9 cellular contexts compared by ENCODE assay signal in genomic region chr3:48187579-48188265, GRCh38. TPM values are rescaled to one million over a fixed set of nuclear protein-coding genes. Genes with fewer than 3 reads are reported as not detected.
A peak's percentile ranks its signal among the peaks of the same experiment; 100 is the strongest.
DNase-seq lines count a peak whose midpoint lies in the region; ATAC-seq and TF ChIP-seq lines count a peak whose summit lies in the region.
"Had no signal": no experiment of that assay in that cellular context is flagged by ENCODE, and none has a peak within 500 bp of the region (broad histone marks: within the 10 kb centered on the region; RNA-seq: fewer than 3 reads in every experiment).

No MANE protein-coding gene starts in this region.

- intact Hi-C loops in prostate gland (cut with DNase I), result no loop called here

- DNase-seq in ELF-1 (ENCODE audit: low read depth, low spot score) (peak; percentile 44), cardiac muscle cell (ENCODE audit: low read depth in 1 of 2, low spot score in 1 of 2) (peak; percentile 76 to 88), prostate gland (ENCODE audit: low spot score) (peak; percentile 10), NCI-H1694 (lab: John Stamatoyannopoulos, UW) (no peak), NCI-H1048 (lab: John Stamatoyannopoulos, UW) (no peak)
- no peak for DNase-seq in activated T-cell treated with anti-CD3 and anti-CD28 coated beads, Interleukin-2, amount 50 U/mL, for 4 hours

- H3K9me3 ChIP-seq in HUES48 (ENCODE audit: control insufficient read depth, insufficient read depth, low read length), result no peaks in the 10 kb centered on the region
- H3K9me3 ChIP-seq in cardiac muscle cell (ENCODE audit: low read depth), result no peaks in the 10 kb centered on the region
- no peaks in the 10 kb centered on the region for H3K9me3 ChIP-seq in prostate gland

- no peak for TF ChIP-seq POLR2A in prostate gland (IDR thresholded peaks at IDR 0.05)

- H3K4me1 Mint-ChIP-seq in activated T-cell treated with anti-CD3 and anti-CD28 coated beads, Interleukin-2, amount 50 U/mL, for 4 hours (ENCODE audit: low read depth), result peaks cover 7% of the 10 kb centered on the region

- peaks cover 40% of the 10 kb centered on the region for H3K36me3 ChIP-seq in HUES48 (ENCODE audit: control insufficient read depth, insufficient read depth, low read length)
- peaks cover 7% of the 10 kb centered on the region for H3K36me3 ChIP-seq in cardiac muscle cell
- H3K36me3 ChIP-seq in prostate gland, result no peaks in the 10 kb centered on the region

- peaks cover 18% of the 10 kb centered on the region; the same call in 1 of the 2 replicates for H3K4me1 ChIP-seq in HUES48 (ENCODE audit: control insufficient read depth, insufficient read depth, low read length)
- H3K4me1 ChIP-seq in cardiac muscle cell (ENCODE audit: low read depth), result peaks cover 7% of the 10 kb centered on the region
- H3K4me1 ChIP-seq in prostate gland (replicated peaks), result peaks cover 3% of the 10 kb centered on the region

- H3K4me3 ChIP-seq in HUES48 (ENCODE audit: low read depth, low read length) (peak overlapping the region; percentile 97), cardiac muscle cell (peak overlapping the region; percentile 64), prostate gland (peak overlapping the region; percentile 41 to 67)

- H3K27me3 Mint-ChIP-seq in activated T-cell treated with anti-CD3 and anti-CD28 coated beads, Interleukin-2, amount 50 U/mL, for 4 hours (ENCODE audit: low read depth), result peaks cover 26% of the 10 kb centered on the region

- WGBS in prostate gland, result under 1% methylated on average over 64 of the region's 87 CpGs

- H3K27ac ChIP-seq in HUES48 (ENCODE audit: low read depth, low read length) (peak overlapping the region; percentile 96), cardiac muscle cell (peak overlapping the region; percentile 86), prostate gland (peak overlapping the region in 1 of 2 donors; percentile 55)

- peak overlapping the region; percentile 96 for H3K9ac ChIP-seq in HUES48 (ENCODE audit: low read depth, low read length)

- H3K27me3 ChIP-seq in HUES48 (ENCODE audit: control insufficient read depth, insufficient read depth, low read length) (no peaks in the 10 kb centered on the region), cardiac muscle cell (no peaks in the 10 kb centered on the region), prostate gland (replicated peaks; ENCODE audit: insufficient read depth) (no peaks in the 10 kb centered on the region)

- ATAC-seq in GM21447 (IDR thresholded peaks at IDR 0.05; ENCODE audit: unreplicated experiment), result peak; percentile 12
- peak; percentile 47 to 50 for ATAC-seq in activated T-cell treated with anti-CD3 and anti-CD28 coated beads, Interleukin-2, amount 50 U/mL, for 4 hours

- H3K36me3 Mint-ChIP-seq in activated T-cell treated with anti-CD3 and anti-CD28 coated beads, Interleukin-2, amount 50 U/mL, for 4 hours (ENCODE audit: insufficient read depth), result peaks cover 7% of the 10 kb centered on the region

- H3K9me3 Mint-ChIP-seq in activated T-cell treated with anti-CD3 and anti-CD28 coated beads, Interleukin-2, amount 50 U/mL, for 4 hours, result no peaks in the 10 kb centered on the region

- TF ChIP-seq CTCF in cardiac muscle cell (IDR thresholded peaks at IDR 0.05; ENCODE audit: low read depth, low read length), result no peak
- no peak for TF ChIP-seq CTCF in prostate gland (IDR thresholded peaks at IDR 0.05)

- peak overlapping the region; percentile 89 for H3K4me3 Mint-ChIP-seq in activated T-cell treated with anti-CD3 and anti-CD28 coated beads, Interleukin-2, amount 50 U/mL, for 4 hours

RNA-seq across cellular contexts. Expression of gene CDC25A, which starts 0.5 kb away (rescaled TPM):
- total RNA-seq in activated T-cell treated with anti-CD3 and anti-CD28 coated beads, Interleukin-2, amount 50 U/mL, for 4 hours, result 10 to 100 TPM; 31.5 to 52.5 (median 40.1) TPM
- total RNA-seq in cardiac muscle cell (12.6 and 22.0 TPM in 2 replicates), prostate gland (10 to 100 TPM in 1 of 2 donors, 1 to 10 TPM in 1; 9.9 to 32.2 TPM)
- 10.0 and 12.8 TPM in 2 replicates for polyA plus RNA-seq in cardiac muscle cell

RNA-seq across cellular contexts. Expression of gene CAMP, which starts 35.6 kb away (rescaled TPM):
- total RNA-seq in activated T-cell treated with anti-CD3 and anti-CD28 coated beads, Interleukin-2, amount 50 U/mL, for 4 hours, result not detected
- total RNA-seq in cardiac muscle cell, result not detected in 2 replicates
- not detected in 2 replicates for polyA plus RNA-seq in cardiac muscle cell
- 1 to 10 TPM in 1 of 2 donors, not detected in 1; 2.4 TPM for total RNA-seq in prostate gland
- total RNA-seq: activated CD8-positive, alpha-beta memory T cell treated with anti-CD3 and anti-CD28 coated beads for 36 hours had no signal

RNA-seq across cellular contexts. Expression of gene ZNF589, which starts 53.2 kb away (rescaled TPM):
- 10 to 100 TPM; 21.4 to 22.5 (median 21.5) TPM for total RNA-seq in activated T-cell treated with anti-CD3 and anti-CD28 coated beads, Interleukin-2, amount 50 U/mL, for 4 hours
- total RNA-seq in cardiac muscle cell (9.1 and 19.4 TPM in 2 replicates), prostate gland (10 to 100 TPM; 21.2 to 28.3 TPM)
- polyA plus RNA-seq in cardiac muscle cell, result 15.0 and 15.3 TPM in 2 replicates

Comparison
In these comparisons a context has a peak if more than half of its experiments do, and no peak if none do; other contexts are left out.
1. DNase-seq: peak in ELF-1 (single experiment), cardiac muscle cell (2 of 2) and prostate gland (single experiment); none in activated T-cell treated with anti-CD3 and anti-CD28 coated beads, Interleukin-2, amount 50 U/mL, for 4 hours (single experiment), NCI-H1694 (single experiment) and NCI-H1048 (single experiment).
2. Peak in every context shown above with its lines, with median percentiles within 50 percentile points of each other: H3K4me3 ChIP-seq.